In genomic region chr12:57622293-57623245, GRCh38 we compare ENCODE assay signal across 10 cellular contexts. TPM values are rescaled to one million over a fixed set of nuclear protein-coding genes. Genes with fewer than 3 reads are reported as not detected.
DNase-seq lines count a peak whose midpoint lies in the region; ATAC-seq and TF ChIP-seq lines count a peak whose summit lies in the region.
"Had no signal": no experiment of that assay in that cellular context is flagged by ENCODE, and none has a peak within 500 bp of the region (broad histone marks: within the 10 kb centered on the region; RNA-seq: fewer than 3 reads in every experiment).

No MANE protein-coding gene starts in this region.

- peak overlapping the region; percentile 77; the same call in 1 of the 2 replicates for H3K4me2 ChIP-seq in KMS-11

- peaks cover 88% of the 10 kb centered on the region for H3K27me3 Mint-ChIP-seq in activated CD8-positive, alpha-beta T cell treated with anti-CD3 and anti-CD28 coated beads for 36 hours
- H3K27me3 Mint-ChIP-seq in activated CD8-positive, alpha-beta T cell treated with anti-CD3 and anti-CD28 coated beads, Interleukin-2, amount 10 ng/mL, durations not matched to agents 7 days and 5 days (ENCODE audit: low read depth) = peaks cover 93% of the 10 kb centered on the region

- no peak for TF ChIP-seq CTCF in activated CD8-positive, alpha-beta T cell treated with anti-CD3 and anti-CD28 coated beads for 36 hours (IDR thresholded peaks at IDR 0.05)
- TF ChIP-seq CTCF in KMS-11 (conservative IDR thresholded peaks at IDR 0.05; ENCODE audit: low read depth, low read length) (no peak), sigmoid colon (IDR thresholded peaks at IDR 0.05) (no peak)

- no peak overlapping the region for H3K4me3 ChIP-seq in KMS-11 (IDR thresholded peaks at IDR 0.05; ENCODE audit: insufficient read depth, low read depth, low read length)
- H3K4me3 ChIP-seq in sigmoid colon = no peak overlapping the region

- H2AFZ ChIP-seq in KMS-11 (ENCODE audit: low read depth) = peak overlapping the region; percentile 82; the same call in 1 of the 2 replicates

- POLR2A ChIA-PET in activated CD8-positive, alpha-beta T cell treated with anti-CD3 and anti-CD28 coated beads for 36 hours (lab: Charles Lee) = interaction anchor here (1.2 kb wide), 1 partner anchor 39 kb away, joined by 6 read pairs; no protein-coding TSS in a partner anchor
- POLR2A ChIA-PET in activated CD8-positive, alpha-beta T cell treated with anti-CD3 and anti-CD28 coated beads, Interleukin-2, amount 10 ng/mL, durations not matched to agents 7 days and 5 days (lab: Charles Lee) = no interaction called here

- no peak for TF ChIP-seq POLR2A in sigmoid colon (IDR thresholded peaks at IDR 0.05)

- no peaks in the 10 kb centered on the region for H4K20me1 ChIP-seq in KMS-11 (ENCODE audit: insufficient read depth)

- peaks cover 20% of the 10 kb centered on the region for H3K4me1 Mint-ChIP-seq in activated CD8-positive, alpha-beta T cell treated with anti-CD3 and anti-CD28 coated beads for 36 hours (ENCODE audit: low read depth)
- H3K4me1 Mint-ChIP-seq in activated CD8-positive, alpha-beta T cell treated with anti-CD3 and anti-CD28 coated beads, Interleukin-2, amount 10 ng/mL, durations not matched to agents 7 days and 5 days (ENCODE audit: low read depth) = peaks cover 32% of the 10 kb centered on the region

- H3K4me1 ChIP-seq in KMS-11 (ENCODE audit: low read depth, poor library complexity, severe bottlenecking) = peaks cover 5% of the 10 kb centered on the region
- H3K4me1 ChIP-seq in sigmoid colon = peaks cover 0 to 20% (median 19%) of the 10 kb centered on the region in 4 donors

- no peaks in the 10 kb centered on the region for H3K36me3 Mint-ChIP-seq in activated CD8-positive, alpha-beta T cell treated with anti-CD3 and anti-CD28 coated beads for 36 hours (ENCODE audit: low read depth)
- no peaks in the 10 kb centered on the region for H3K36me3 Mint-ChIP-seq in activated CD8-positive, alpha-beta T cell treated with anti-CD3 and anti-CD28 coated beads, Interleukin-2, amount 10 ng/mL, durations not matched to agents 7 days and 5 days (ENCODE audit: low read depth)

- H3K27ac Mint-ChIP-seq in activated CD8-positive, alpha-beta T cell treated with anti-CD3 and anti-CD28 coated beads for 36 hours = no peak overlapping the region
- H3K27ac Mint-ChIP-seq in activated CD8-positive, alpha-beta T cell treated with anti-CD3 and anti-CD28 coated beads, Interleukin-2, amount 10 ng/mL, durations not matched to agents 7 days and 5 days = no peak overlapping the region

- no peaks in the 10 kb centered on the region for H3K9me3 Mint-ChIP-seq in activated CD8-positive, alpha-beta T cell treated with anti-CD3 and anti-CD28 coated beads for 36 hours
- H3K9me3 Mint-ChIP-seq in activated CD8-positive, alpha-beta T cell treated with anti-CD3 and anti-CD28 coated beads, Interleukin-2, amount 10 ng/mL, durations not matched to agents 7 days and 5 days (ENCODE audit: insufficient read depth) = no peaks in the 10 kb centered on the region

- no peaks in the 10 kb centered on the region for H3K36me3 ChIP-seq in KMS-11 (ENCODE audit: insufficient read depth)
- peaks cover 0 to 22% (median 4%) of the 10 kb centered on the region in 4 donors for H3K36me3 ChIP-seq in sigmoid colon
- H3K36me3 ChIP-seq: left lung had no signal

- no peak for DNase-seq in activated CD8-positive, alpha-beta T cell treated with anti-CD3 and anti-CD28 coated beads for 36 hours
- DNase-seq in activated CD8-positive, alpha-beta T cell treated with anti-CD3 and anti-CD28 coated beads, Interleukin-2, amount 10 ng/mL, durations not matched to agents 7 days and 5 days = no peak
- peak; percentile 43 for DNase-seq in ecto neural progenitor cell (ENCODE audit: low spot score)
- peak; percentile 56 for DNase-seq in sigmoid colon
- no peak for DNase-seq in NCI-H446 treated with DMSO at 0.1 percent for 48 hours (lab: John Stamatoyannopoulos, UW)
- no peak for DNase-seq in T1000 (lab: John Stamatoyannopoulos, UW)
- DNase-seq: DMS 273 treated with DMSO at 0.1 percent for 48 hours had no signal

- TF ChIP-seq EP300 in sigmoid colon (IDR thresholded peaks at IDR 0.05) = no peak

- CTCF ChIA-PET in activated CD8-positive, alpha-beta T cell treated with anti-CD3 and anti-CD28 coated beads for 36 hours (lab: Charles Lee) = interaction anchor here (0.6 to 7.3 kb wide), 15 partner anchors 8 to 70 kb away, joined by 3 to 124 read pairs (median 3); no protein-coding TSS in a partner anchor
- CTCF ChIA-PET in activated CD8-positive, alpha-beta T cell treated with anti-CD3 and anti-CD28 coated beads, Interleukin-2, amount 10 ng/mL, durations not matched to agents 7 days and 5 days (lab: Charles Lee) = interaction anchor here (0.8 to 4.8 kb wide), 14 partner anchors 8 to 165 kb away, joined by 3 to 87 read pairs (median 3); partner anchors contain the start of genes ARHGEF25 and PIP4K2C

- H3K27ac ChIP-seq in KMS-11 (no peak overlapping the region), sigmoid colon (no peak overlapping the region)
- H3K27ac ChIP-seq: left lung had no signal

- ATAC-seq in activated CD8-positive, alpha-beta T cell treated with anti-CD3 and anti-CD28 coated beads for 36 hours = no peak
- ATAC-seq in activated CD8-positive, alpha-beta T cell treated with anti-CD3 and anti-CD28 coated beads, Interleukin-2, amount 10 ng/mL, durations not matched to agents 7 days and 5 days = no peak
- no peak for ATAC-seq in HG02571 (IDR thresholded peaks at IDR 0.05; ENCODE audit: unreplicated experiment)

- H3K4me3 Mint-ChIP-seq in activated CD8-positive, alpha-beta T cell treated with anti-CD3 and anti-CD28 coated beads for 36 hours = peak overlapping the region; percentile 64
- H3K4me3 Mint-ChIP-seq in activated CD8-positive, alpha-beta T cell treated with anti-CD3 and anti-CD28 coated beads, Interleukin-2, amount 10 ng/mL, durations not matched to agents 7 days and 5 days = no peak overlapping the region

- intact Hi-C loops in activated CD8-positive, alpha-beta T cell treated with anti-CD3 and anti-CD28 coated beads for 36 hours (cut with micrococcal nuclease) = loop anchor here (2.0 kb wide), 1 partner anchor 40 kb away; no protein-coding TSS in a partner anchor
- intact Hi-C loops in sigmoid colon (cut with DNase I) = loop anchor here (5.0 kb wide), 1 partner anchor 70 kb away; the partner anchor contains the start of gene OS9

- no peak overlapping the region for H3K9ac ChIP-seq in KMS-11

- peaks cover 18% of the 10 kb centered on the region for H3K27me3 ChIP-seq in KMS-11 (ENCODE audit: insufficient read depth, low read depth)
- peaks cover 0 to 68% (median 6%) of the 10 kb centered on the region in 3 donors for H3K27me3 ChIP-seq in sigmoid colon

- 64 to 79% methylated on average over 9 of the region's 9 CpGs for WGBS in sigmoid colon, 2 donors

- H3K9me3 ChIP-seq in sigmoid colon = no peaks in the 10 kb centered on the region
- H3K9me3 ChIP-seq: left lung had no signal

- no peaks in the 10 kb centered on the region for H3K79me2 ChIP-seq in KMS-11 (ENCODE audit: insufficient read depth, low read depth)

RNA-seq across cellular contexts. Expression of gene B4GALNT1, which starts 10.4 kb away (rescaled TPM):
- 1 to 10 TPM in 1 of 2 experiments, under 1 TPM in 1; 0.61 to 1.4 TPM for total RNA-seq in activated CD8-positive, alpha-beta T cell treated with anti-CD3 and anti-CD28 coated beads for 36 hours
- under 1 TPM; 0.84 to 0.99 TPM for total RNA-seq in activated CD8-positive, alpha-beta T cell treated with anti-CD3 and anti-CD28 coated beads, Interleukin-2, amount 10 ng/mL, durations not matched to agents 7 days and 5 days
- 1 to 10 TPM in 3 of 4 donors, under 1 TPM in 1; 0.99 to 4.4 (median 3.3) TPM for total RNA-seq in sigmoid colon
- 1 to 10 TPM in 1 of 3 donors, not detected in 2; 2.7 TPM for polyA plus RNA-seq in sigmoid colon

RNA-seq across cellular contexts. Expression of gene ARHGEF25, which starts 11.3 kb away (rescaled TPM):
- 1 to 10 TPM; 1.1 to 1.2 TPM for total RNA-seq in activated CD8-positive, alpha-beta T cell treated with anti-CD3 and anti-CD28 coated beads for 36 hours
- under 1 TPM; 0.37 TPM for total RNA-seq in activated CD8-positive, alpha-beta T cell treated with anti-CD3 and anti-CD28 coated beads, Interleukin-2, amount 10 ng/mL, durations not matched to agents 7 days and 5 days
- 100 to 1,000 TPM in 3 of 4 donors, 10 to 100 TPM in 1; 99.4 to 140 (median 113) TPM for total RNA-seq in sigmoid colon
- 10 to 100 TPM in 2 of 3 donors, 1 to 10 TPM in 1; 5.8 to 22.8 (median 18.2) TPM for polyA plus RNA-seq in sigmoid colon

RNA-seq across cellular contexts. Expression of gene DTX3, which starts 17.9 kb away (rescaled TPM):
- 10 to 100 TPM; 13.7 to 15.1 TPM for total RNA-seq in activated CD8-positive, alpha-beta T cell treated with anti-CD3 and anti-CD28 coated beads for 36 hours
- 10 to 100 TPM; 15.4 to 17.8 TPM for total RNA-seq in activated CD8-positive, alpha-beta T cell treated with anti-CD3 and anti-CD28 coated beads, Interleukin-2, amount 10 ng/mL, durations not matched to agents 7 days and 5 days
- 10 to 100 TPM; 42.9 to 68.4 (median 50.7) TPM for total RNA-seq in sigmoid colon
- 10 to 100 TPM in 1 of 3 donors, 1 to 10 TPM in 2; 1.2 to 12.5 (median 8.4) TPM for polyA plus RNA-seq in sigmoid colon

RNA-seq across cellular contexts. Expression of gene PIP4K2C, which starts 31.6 kb away (rescaled TPM):
- total RNA-seq in activated CD8-positive, alpha-beta T cell treated with anti-CD3 and anti-CD28 coated beads for 36 hours = 10 to 100 TPM; 10.7 to 12.3 TPM
- 10 to 100 TPM; 16.8 to 17.9 TPM for total RNA-seq in activated CD8-positive, alpha-beta T cell treated with anti-CD3 and anti-CD28 coated beads, Interleukin-2, amount 10 ng/mL, durations not matched to agents 7 days and 5 days
- 10 to 100 TPM; 13.3 to 22.8 (median 18.4) TPM for total RNA-seq in sigmoid colon
- 10 to 100 TPM; 21.0 to 30.5 (median 28.6) TPM for polyA plus RNA-seq in sigmoid colon

Comparison
In these comparisons a context has a peak if more than half of its experiments do, and no peak if none do; other contexts are left out.
1. DNase-seq: peak in ecto neural progenitor cell (single experiment) and sigmoid colon (single experiment); none in activated CD8-positive, alpha-beta T cell treated with anti-CD3 and anti-CD28 coated beads for 36 hours (single experiment), activated CD8-positive, alpha-beta T cell treated with anti-CD3 and anti-CD28 coated beads, Interleukin-2, amount 10 ng/mL, durations not matched to agents 7 days and 5 days (single experiment), NCI-H446 treated with DMSO at 0.1 percent for 48 hours (single experiment) and T1000 (single experiment).
2. RNA of gene ARHGEF25, which starts 11.3 kb away (total RNA-seq): 99.4 to 140 TPM in sigmoid colon; 1.1 to 1.2 TPM in activated CD8-positive, alpha-beta T cell treated with anti-CD3 and anti-CD28 coated beads for 36 hours and 0.37 TPM in activated CD8-positive, alpha-beta T cell treated with anti-CD3 and anti-CD28 coated beads, Interleukin-2, amount 10 ng/mL, durations not matched to agents 7 days and 5 days; every median in the first group is over 10 times any median in the second.